Comparison of ENCODE assay signal across 1 cellular context in the genomic region with DNA sequence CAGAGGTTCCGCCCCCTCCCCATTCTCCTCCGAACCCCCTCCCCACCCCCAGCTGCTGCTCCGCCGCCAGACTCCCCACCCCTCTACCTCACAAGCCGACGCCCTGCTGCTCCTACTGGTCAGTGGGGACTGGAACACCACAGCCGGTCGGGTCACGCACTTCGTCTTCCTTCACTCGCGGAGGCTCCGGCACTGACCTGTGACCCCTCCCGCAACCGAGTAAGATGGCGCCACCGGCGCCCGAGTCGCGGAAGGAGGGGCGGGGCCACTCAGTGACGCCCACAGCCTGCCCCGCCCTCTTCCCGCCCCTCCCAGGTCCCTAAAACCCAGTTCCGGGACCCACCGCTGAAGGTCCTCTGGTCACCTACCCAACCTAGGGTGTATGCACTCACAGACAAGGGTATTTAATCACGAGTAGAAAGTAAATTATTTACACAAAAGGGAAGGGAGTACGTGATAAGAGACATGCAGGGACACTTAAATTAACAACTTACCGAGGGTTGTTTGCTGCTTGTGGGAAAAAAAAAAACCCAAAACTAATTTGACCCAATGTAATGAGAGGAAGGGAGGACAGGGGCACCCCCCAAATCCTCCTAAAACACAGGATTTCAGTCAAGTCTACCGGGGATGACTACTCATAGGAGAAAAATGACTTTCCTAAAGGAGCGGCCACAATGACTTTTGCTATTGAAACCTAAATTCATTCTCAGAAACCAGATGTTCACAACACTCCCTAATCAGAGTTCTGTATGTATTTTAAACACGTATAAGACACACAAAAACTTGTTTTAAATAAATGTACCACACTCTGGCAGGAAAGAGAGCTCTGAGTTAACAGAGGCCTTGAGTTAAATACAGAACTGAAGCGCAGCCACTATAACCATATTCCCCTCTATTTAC.
TF ChIP-seq lines count a peak whose summit lies in the region.

A gene with protein sequence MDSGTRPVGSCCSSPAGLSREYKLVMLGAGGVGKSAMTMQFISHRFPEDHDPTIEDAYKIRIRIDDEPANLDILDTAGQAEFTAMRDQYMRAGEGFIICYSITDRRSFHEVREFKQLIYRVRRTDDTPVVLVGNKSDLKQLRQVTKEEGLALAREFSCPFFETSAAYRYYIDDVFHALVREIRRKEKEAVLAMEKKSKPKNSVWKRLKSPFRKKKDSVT (minus strand): TSS at position 194 of the 900 bp plus-strand sequence. CDS start 588 bp downstream, outside the sequence.

TF ChIP-seq in K562, 482 proteins besides CTCF, POLR2A, EP300 and RAD21 (continued from another document and continues in another):
- TF ChIP-seq BHLHE40 (IDR thresholded peaks at IDR 0.05; ENCODE audit: low read length) (no peak; the same call in 1 of the 2 replicates), PHB2 (IDR thresholded peaks at IDR 0.05; ENCODE audit: low read depth) (no peak), CXXC5 (CRISPR knock-in tag; IDR thresholded peaks at IDR 0.05) (peak; percentile 80), ZNF830 (CRISPR knock-in tag; IDR thresholded peaks at IDR 0.05) (no peak), RBM22 (IDR thresholded peaks at IDR 0.05; ENCODE audit: low read depth, low read length, poor library complexity, severe bottlenecking) (peak; percentile 77), PRMT5 (CRISPR knock-in tag; IDR thresholded peaks at IDR 0.05) (no peak), ETV5 (CRISPR knock-in tag; IDR thresholded peaks at IDR 0.05; ENCODE audit: low read depth) (no peak), SOX6 (IDR thresholded peaks at IDR 0.05) (peak; percentile 64), PHF8 (IDR thresholded peaks at IDR 0.05; ENCODE audit: borderline replicate concordance, low read length) (peak; percentile 60; the same call in 1 of the 2 replicates), PML (IDR thresholded peaks at IDR 0.05; ENCODE audit: low read length) (peak; percentile 10; the same call in 1 of the 2 replicates), RCOR1 (IDR thresholded peaks at IDR 0.05; ENCODE audit: borderline replicate concordance in 1 of 2, low read depth in 2 of 2, low read length in 2 of 2) (0 out of 4 replicates have a peak, but pooled peaks of 1 of the 2 experiments have one; percentile 5), MYC (IDR thresholded peaks at IDR 0.05; ENCODE audit: low read depth, low read length) (no peak), MYC (CRISPR knock-in tag; IDR thresholded peaks at IDR 0.05; ENCODE audit: borderline replicate concordance, low read depth) (no peak), RFX1 (IDR thresholded peaks at IDR 0.05) (no peak), RBFOX2 (IDR thresholded peaks at IDR 0.05; ENCODE audit: low read depth, low read length) (peak; percentile 88), HNRNPH1 (optimal IDR thresholded peaks at IDR 0.05; ENCODE audit: low read depth, low read length) (no peak), RNF2 (IDR thresholded peaks at IDR 0.05) (no peak), HNRNPL (IDR thresholded peaks at IDR 0.05; ENCODE audit: low read depth, low read length) (no peak), TSC22D4 (tag; IDR thresholded peaks at IDR 0.05) (no peak), TEAD4 (IDR thresholded peaks at IDR 0.05; ENCODE audit: low read length) (no peak), TEAD4 (CRISPR knock-in tag; IDR thresholded peaks at IDR 0.05; ENCODE audit: borderline replicate concordance) (no peak), HDAC2 (IDR thresholded peaks at IDR 0.05) (no peak), TGIF2 (CRISPR knock-in tag; IDR thresholded peaks at IDR 0.05) (no peak), NR4A1 (CRISPR knock-in tag; IDR thresholded peaks at IDR 0.05) (no peak), NR4A1 (tag; IDR thresholded peaks at IDR 0.05) (no peak), GABPA (tag; conservative IDR thresholded peaks at IDR 0.05; ENCODE audit: low read depth) (0 out of 2 replicates have a peak, but pooled peaks have one; percentile 46), HDGF (IDR thresholded peaks at IDR 0.05) (no peak), ADNP (tag; IDR thresholded peaks at IDR 0.05) (no peak), MCM5 (IDR thresholded peaks at IDR 0.05; ENCODE audit: low read depth) (no peak), HMGN3 (IDR thresholded peaks at IDR 0.05; ENCODE audit: borderline replicate concordance, extremely low read depth, insufficient read length, low read depth, low read length) (peak; percentile 82), SP2 (IDR thresholded peaks at IDR 0.05; ENCODE audit: extremely low read depth, low read depth, low read length, poor library complexity, severe bottlenecking) (no peak), SMAD3 (CRISPR knock-in tag; conservative IDR thresholded peaks at IDR 0.05) (no peak), SIX5 (IDR thresholded peaks at IDR 0.05; ENCODE audit: borderline replicate concordance in 1 of 2, insufficient read depth in 1 of 2, low read depth in 1 of 2, low read length in 2 of 2) (no peak), PURB (CRISPR knock-in tag; IDR thresholded peaks at IDR 0.05; ENCODE audit: low read depth) (no peak), CREB1 (IDR thresholded peaks at IDR 0.05) (peak; percentile 55; the same call in 1 of the 2 replicates), CREB1 (CRISPR knock-in tag; IDR thresholded peaks at IDR 0.05) (peak; percentile 69; the same call in 1 of the 2 replicates), GATA2 (CRISPR knock-in tag; IDR thresholded peaks at IDR 0.05) (no peak), POLR2B (IDR thresholded peaks at IDR 0.05; ENCODE audit: low read depth, partially characterized antibody) (peak; percentile 76), STAT5B (CRISPR knock-in tag; IDR thresholded peaks at IDR 0.05) (no peak), LARP7 (IDR thresholded peaks at IDR 0.05) (no peak), MTA1 (IDR thresholded peaks at IDR 0.05; ENCODE audit: borderline replicate concordance) (no peak), NCOR1 (IDR thresholded peaks at IDR 0.05) (no peak), ZSCAN29 (IDR thresholded peaks at IDR 0.05) (no peak), EP400 (IDR thresholded peaks at IDR 0.05) (peak; percentile 44), PHB (CRISPR knock-in tag; IDR thresholded peaks at IDR 0.05) (no peak), MYNN (IDR thresholded peaks at IDR 0.05) (peak; percentile 60), MYNN (CRISPR knock-in tag; IDR thresholded peaks at IDR 0.05) (no peak), SMARCC2 (IDR thresholded peaks at IDR 0.05; ENCODE audit: low read depth) (no peak), NCOA1 (IDR thresholded peaks at IDR 0.05; ENCODE audit: low read depth) (no peak), ATF1 (CRISPR knock-in tag; IDR thresholded peaks at IDR 0.05) (no peak), ATF1 (tag; IDR thresholded peaks at IDR 0.05) (peak; percentile 61), ZC3H11A (IDR thresholded peaks at IDR 0.05; ENCODE audit: low read depth, low read length) (no peak), SRSF9 (IDR thresholded peaks at IDR 0.05; ENCODE audit: borderline replicate concordance, low read depth, low read length) (no peak)
- TF ChIP-seq, protein P1, sequence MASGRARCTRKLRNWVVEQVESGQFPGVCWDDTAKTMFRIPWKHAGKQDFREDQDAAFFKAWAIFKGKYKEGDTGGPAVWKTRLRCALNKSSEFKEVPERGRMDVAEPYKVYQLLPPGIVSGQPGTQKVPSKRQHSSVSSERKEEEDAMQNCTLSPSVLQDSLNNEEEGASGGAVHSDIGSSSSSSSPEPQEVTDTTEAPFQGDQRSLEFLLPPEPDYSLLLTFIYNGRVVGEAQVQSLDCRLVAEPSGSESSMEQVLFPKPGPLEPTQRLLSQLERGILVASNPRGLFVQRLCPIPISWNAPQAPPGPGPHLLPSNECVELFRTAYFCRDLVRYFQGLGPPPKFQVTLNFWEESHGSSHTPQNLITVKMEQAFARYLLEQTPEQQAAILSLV (tag; IDR thresholded peaks at IDR 0.05), result no peak
- TF ChIP-seq, protein P2, sequence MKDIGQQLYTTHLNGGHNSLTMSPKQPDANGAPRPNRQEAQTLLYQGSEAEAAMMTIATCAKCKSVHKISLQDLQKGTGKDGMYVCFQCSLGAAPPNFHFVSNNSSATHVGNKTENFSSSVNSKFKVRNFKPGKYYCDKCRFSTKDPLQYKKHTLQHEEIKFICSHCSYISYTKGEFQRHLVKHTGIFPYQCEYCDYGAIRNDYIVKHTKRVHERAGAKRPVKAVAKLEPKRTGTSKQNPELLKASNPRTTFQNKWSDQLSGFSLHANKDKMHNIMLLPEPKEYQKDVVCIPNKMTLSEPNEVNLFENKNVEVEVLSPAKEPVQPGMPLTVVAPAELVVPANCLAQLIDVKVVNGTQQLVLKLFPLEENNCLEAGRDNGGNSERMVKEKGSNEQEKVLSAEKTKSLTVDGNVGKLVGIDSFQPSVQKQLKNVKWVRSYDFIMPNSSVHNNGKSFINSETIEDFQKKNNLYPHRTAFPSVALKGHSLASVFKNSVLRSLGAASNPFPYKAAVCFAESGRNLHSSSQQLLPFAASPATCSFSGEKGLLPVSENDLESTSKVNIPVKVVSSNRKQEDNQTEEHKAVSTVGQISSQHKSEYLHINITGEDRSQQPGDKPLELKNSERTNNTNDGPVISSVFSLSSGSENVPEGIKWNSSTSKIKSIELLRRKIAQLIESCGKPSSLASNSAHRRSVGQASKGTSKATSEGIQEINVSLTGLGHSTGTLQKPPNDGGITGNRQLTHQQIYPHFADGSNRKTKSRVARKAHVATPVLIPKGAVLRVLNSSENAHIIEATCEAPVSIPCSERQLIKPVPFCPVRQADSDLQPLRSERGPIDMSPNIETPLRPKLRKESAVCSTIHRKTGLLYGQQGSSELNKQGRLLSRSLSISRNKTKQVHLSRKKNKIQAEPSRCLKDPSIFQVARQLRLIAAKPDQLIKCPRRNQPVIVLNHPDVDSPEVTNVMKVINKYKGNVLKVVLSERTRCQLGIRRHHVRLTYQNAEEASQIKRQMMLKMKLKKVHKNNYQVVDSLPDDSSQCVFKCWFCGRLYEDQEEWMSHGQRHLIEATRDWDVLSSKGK (CRISPR knock-in tag; IDR thresholded peaks at IDR 0.05), result no peak
- TF ChIP-seq, protein P3, sequence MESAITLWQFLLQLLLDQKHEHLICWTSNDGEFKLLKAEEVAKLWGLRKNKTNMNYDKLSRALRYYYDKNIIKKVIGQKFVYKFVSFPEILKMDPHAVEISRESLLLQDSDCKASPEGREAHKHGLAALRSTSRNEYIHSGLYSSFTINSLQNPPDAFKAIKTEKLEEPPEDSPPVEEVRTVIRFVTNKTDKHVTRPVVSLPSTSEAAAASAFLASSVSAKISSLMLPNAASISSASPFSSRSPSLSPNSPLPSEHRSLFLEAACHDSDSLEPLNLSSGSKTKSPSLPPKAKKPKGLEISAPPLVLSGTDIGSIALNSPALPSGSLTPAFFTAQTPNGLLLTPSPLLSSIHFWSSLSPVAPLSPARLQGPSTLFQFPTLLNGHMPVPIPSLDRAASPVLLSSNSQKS (CRISPR knock-in tag; IDR thresholded peaks at IDR 0.05), result no peak
- TF ChIP-seq, protein P4, sequence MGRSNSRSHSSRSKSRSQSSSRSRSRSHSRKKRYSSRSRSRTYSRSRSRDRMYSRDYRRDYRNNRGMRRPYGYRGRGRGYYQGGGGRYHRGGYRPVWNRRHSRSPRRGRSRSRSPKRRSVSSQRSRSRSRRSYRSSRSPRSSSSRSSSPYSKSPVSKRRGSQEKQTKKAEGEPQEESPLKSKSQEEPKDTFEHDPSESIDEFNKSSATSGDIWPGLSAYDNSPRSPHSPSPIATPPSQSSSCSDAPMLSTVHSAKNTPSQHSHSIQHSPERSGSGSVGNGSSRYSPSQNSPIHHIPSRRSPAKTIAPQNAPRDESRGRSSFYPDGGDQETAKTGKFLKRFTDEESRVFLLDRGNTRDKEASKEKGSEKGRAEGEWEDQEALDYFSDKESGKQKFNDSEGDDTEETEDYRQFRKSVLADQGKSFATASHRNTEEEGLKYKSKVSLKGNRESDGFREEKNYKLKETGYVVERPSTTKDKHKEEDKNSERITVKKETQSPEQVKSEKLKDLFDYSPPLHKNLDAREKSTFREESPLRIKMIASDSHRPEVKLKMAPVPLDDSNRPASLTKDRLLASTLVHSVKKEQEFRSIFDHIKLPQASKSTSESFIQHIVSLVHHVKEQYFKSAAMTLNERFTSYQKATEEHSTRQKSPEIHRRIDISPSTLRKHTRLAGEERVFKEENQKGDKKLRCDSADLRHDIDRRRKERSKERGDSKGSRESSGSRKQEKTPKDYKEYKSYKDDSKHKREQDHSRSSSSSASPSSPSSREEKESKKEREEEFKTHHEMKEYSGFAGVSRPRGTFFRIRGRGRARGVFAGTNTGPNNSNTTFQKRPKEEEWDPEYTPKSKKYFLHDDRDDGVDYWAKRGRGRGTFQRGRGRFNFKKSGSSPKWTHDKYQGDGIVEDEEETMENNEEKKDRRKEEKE (IDR thresholded peaks at IDR 0.05; ENCODE audit: borderline replicate concordance in 1 of 2, control insufficient read depth in 1 of 2, low read depth in 2 of 2, low read length in 1 of 2), result no peak
- TF ChIP-seq, protein P5, sequence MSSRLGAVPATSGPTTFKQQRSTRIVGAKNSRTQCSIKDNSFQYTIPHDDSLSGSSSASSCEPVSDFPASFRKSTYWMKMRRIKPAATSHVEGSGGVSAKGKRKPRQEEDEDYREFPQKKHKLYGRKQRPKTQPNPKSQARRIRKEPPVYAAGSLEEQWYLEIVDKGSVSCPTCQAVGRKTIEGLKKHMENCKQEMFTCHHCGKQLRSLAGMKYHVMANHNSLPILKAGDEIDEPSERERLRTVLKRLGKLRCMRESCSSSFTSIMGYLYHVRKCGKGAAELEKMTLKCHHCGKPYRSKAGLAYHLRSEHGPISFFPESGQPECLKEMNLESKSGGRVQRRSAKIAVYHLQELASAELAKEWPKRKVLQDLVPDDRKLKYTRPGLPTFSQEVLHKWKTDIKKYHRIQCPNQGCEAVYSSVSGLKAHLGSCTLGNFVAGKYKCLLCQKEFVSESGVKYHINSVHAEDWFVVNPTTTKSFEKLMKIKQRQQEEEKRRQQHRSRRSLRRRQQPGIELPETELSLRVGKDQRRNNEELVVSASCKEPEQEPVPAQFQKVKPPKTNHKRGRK (tag; IDR thresholded peaks at IDR 0.05), result no peak
- TF ChIP-seq, protein P6, sequence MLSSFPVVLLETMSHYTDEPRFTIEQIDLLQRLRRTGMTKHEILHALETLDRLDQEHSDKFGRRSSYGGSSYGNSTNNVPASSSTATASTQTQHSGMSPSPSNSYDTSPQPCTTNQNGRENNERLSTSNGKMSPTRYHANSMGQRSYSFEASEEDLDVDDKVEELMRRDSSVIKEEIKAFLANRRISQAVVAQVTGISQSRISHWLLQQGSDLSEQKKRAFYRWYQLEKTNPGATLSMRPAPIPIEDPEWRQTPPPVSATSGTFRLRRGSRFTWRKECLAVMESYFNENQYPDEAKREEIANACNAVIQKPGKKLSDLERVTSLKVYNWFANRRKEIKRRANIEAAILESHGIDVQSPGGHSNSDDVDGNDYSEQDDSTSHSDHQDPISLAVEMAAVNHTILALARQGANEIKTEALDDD (IDR thresholded peaks at IDR 0.05), result peak; percentile 21; the same call in 1 of the 2 replicates
- TF ChIP-seq, protein P7, sequence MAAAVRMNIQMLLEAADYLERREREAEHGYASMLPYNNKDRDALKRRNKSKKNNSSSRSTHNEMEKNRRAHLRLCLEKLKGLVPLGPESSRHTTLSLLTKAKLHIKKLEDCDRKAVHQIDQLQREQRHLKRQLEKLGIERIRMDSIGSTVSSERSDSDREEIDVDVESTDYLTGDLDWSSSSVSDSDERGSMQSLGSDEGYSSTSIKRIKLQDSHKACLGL (CRISPR knock-in tag; IDR thresholded peaks at IDR 0.05; ENCODE audit: borderline replicate concordance, poor library complexity, severe bottlenecking), result no peak
- TF ChIP-seq, protein P8, sequence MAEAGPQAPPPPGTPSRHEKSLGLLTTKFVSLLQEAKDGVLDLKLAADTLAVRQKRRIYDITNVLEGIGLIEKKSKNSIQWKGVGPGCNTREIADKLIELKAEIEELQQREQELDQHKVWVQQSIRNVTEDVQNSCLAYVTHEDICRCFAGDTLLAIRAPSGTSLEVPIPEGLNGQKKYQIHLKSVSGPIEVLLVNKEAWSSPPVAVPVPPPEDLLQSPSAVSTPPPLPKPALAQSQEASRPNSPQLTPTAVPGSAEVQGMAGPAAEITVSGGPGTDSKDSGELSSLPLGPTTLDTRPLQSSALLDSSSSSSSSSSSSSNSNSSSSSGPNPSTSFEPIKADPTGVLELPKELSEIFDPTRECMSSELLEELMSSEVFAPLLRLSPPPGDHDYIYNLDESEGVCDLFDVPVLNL (CRISPR knock-in tag; IDR thresholded peaks at IDR 0.05; ENCODE audit: low read depth), result no peak
